8 cellular contexts compared by ENCODE assay signal in genomic region chr2:231199219-231199618, GRCh38. TPM values are rescaled to one million over a fixed set of nuclear protein-coding genes. Genes with fewer than 3 reads are reported as not detected.
DNase-seq lines count a peak whose midpoint lies in the region; ATAC-seq, FAIRE-seq and TF ChIP-seq lines count a peak whose summit lies in the region.

No MANE protein-coding gene starts in this region.

- 15 to 21% methylated on average over 5 of the region's 5 CpGs for WGBS in pancreas, 2 donors

- FAIRE-seq in pancreas (lab: Jason Lieb, UNC): no peak

- peak; percentile 66 for DNase-seq in EH (ENCODE audit: low read depth)
- no peak for DNase-seq in PC-9
- DNase-seq in epithelial cell of proximal tubule (ENCODE audit: low read depth): no peak
- DNase-seq in pancreas: no peak
- DNase-seq in HK-2 (ENCODE audit: unreplicated experiment): no peak
- no peak for DNase-seq in activated CD4-positive, alpha-beta T cell treated with anti-CD3 and anti-CD28 coated beads for 48 hours

- no peaks in the 10 kb centered on the region for H3K9me3 ChIP-seq in PC-9 (ENCODE audit: insufficient read depth, low read depth)
- H3K9me3 ChIP-seq in pancreas: no peaks in the 10 kb centered on the region

- peak overlapping the region; percentile 97 for H2AFZ ChIP-seq in PC-9

- H3K4me3 ChIP-seq in PC-9 (peak overlapping the region; percentile 72), epithelial cell of proximal tubule (ENCODE audit: low read depth, low read length) (peak overlapping the region; percentile 98), pancreas (peak overlapping the region in 3 of 4 donors; percentile 66 to 97 (median 81))

- H3K79me2 ChIP-seq in PC-9 (ENCODE audit: low read depth): no peaks in the 10 kb centered on the region

- no peaks in the 10 kb centered on the region for H3F3A ChIP-seq in PC-9 (ENCODE audit: insufficient read depth, low read depth)

- no peaks in the 10 kb centered on the region for H4K20me1 ChIP-seq in PC-9 (ENCODE audit: insufficient read depth)

- H3K27me3 ChIP-seq in PC-9 (ENCODE audit: insufficient read depth, low read depth): peaks cover 17% of the 10 kb centered on the region; the same call in 1 of the 2 replicates
- H3K27me3 ChIP-seq in pancreas: no peaks in the 10 kb centered on the region

- no peak for TF ChIP-seq CTCF in PC-9 (conservative IDR thresholded peaks at IDR 0.05)
- TF ChIP-seq CTCF in epithelial cell of proximal tubule (conservative IDR thresholded peaks at IDR 0.05; ENCODE audit: low read depth, low read length): no peak
- TF ChIP-seq CTCF in pancreas (IDR thresholded peaks at IDR 0.05): no peak

- H3K27ac ChIP-seq in PC-9 (no peak overlapping the region), pancreas (no peak overlapping the region)

- no TSS peak for BruUV-seq in PC-9 (replicated peaks; lab: Mats Ljungman, UMichigan)

- no peaks in the 10 kb centered on the region for H3K9me2 ChIP-seq in PC-9 (ENCODE audit: insufficient read depth)

- ATAC-seq in pancreas: peak in 3 of 4 donors; percentile 5 to 17 (median 6)
- no peak for ATAC-seq in GM21390 (IDR thresholded peaks at IDR 0.05; ENCODE audit: unreplicated experiment)
- no peak for ATAC-seq in HG03175 (IDR thresholded peaks at IDR 0.05; ENCODE audit: unreplicated experiment)

- CTCF ChIA-PET in PC-9 (lab: Charles Lee): no interaction called here

- POLR2A ChIA-PET in PC-9 (lab: Charles Lee; ENCODE audit: unreplicated experiment): no interaction called here

- H3K4me1 ChIP-seq in PC-9 (replicated peaks; ENCODE audit: insufficient read depth): peaks cover 25% of the 10 kb centered on the region
- H3K4me1 ChIP-seq in pancreas: peaks cover 0 to 15% (median 0%) of the 10 kb centered on the region in 3 donors

- no peaks in the 10 kb centered on the region for H3K36me3 ChIP-seq in PC-9 (ENCODE audit: low read depth)
- no peaks in the 10 kb centered on the region for H3K36me3 ChIP-seq in pancreas

- peak overlapping the region; percentile 81 for H3K4me2 ChIP-seq in PC-9

- intact Hi-C loops in PC-9 (cut with micrococcal nuclease; ENCODE audit: unreplicated experiment) (no loop called here), pancreas (cut with DNase I) (no loop called here)

RNA-seq across cellular contexts. Expression of gene ARMC9, which starts 0.8 kb away (rescaled TPM):
- total RNA-seq in PC-9 (2021) (23.4 and 29.7 TPM in 2 replicates), epithelial cell of proximal tubule (12.6 and 21.3 TPM in 2 replicates), pancreas (10 to 100 TPM in 1 of 6 donors, 1 to 10 TPM in 5; 5.8 to 15.0 (median 8.9) TPM)
- 1 to 10 TPM; 3.7 to 7.6 TPM for polyA plus RNA-seq in pancreas

Comparison
In these comparisons a context has a peak if more than half of its experiments do, and no peak if none do; other contexts are left out.
1. ATAC-seq: peak in pancreas (3 of 4); none in GM21390 (single experiment) and HG03175 (single experiment).
2. Peak in every context shown above with its lines, with median percentiles within 50 percentile points of each other: H3K4me3 ChIP-seq.